25 cellular contexts compared by ENCODE assay signal in genomic region chr11:4125141-4125540, GRCh38. TPM values are rescaled to one million over a fixed set of nuclear protein-coding genes. Genes with fewer than 3 reads are reported as not detected.
A peak's percentile ranks its signal among the peaks of the same experiment; 100 is the strongest.
DNase-seq lines count a peak whose midpoint lies in the region; ATAC-seq and TF ChIP-seq lines count a peak whose summit lies in the region.
"Had no signal": no experiment of that assay in that cellular context is flagged by ENCODE, and none has a peak within 500 bp of the region (broad histone marks: within the 10 kb centered on the region; RNA-seq: fewer than 3 reads in every experiment).

No MANE protein-coding gene starts in this region.

- no peak for TF ChIP-seq CTCF in activated CD8-positive, alpha-beta T cell treated with anti-CD3 and anti-CD28 coated beads for 36 hours (IDR thresholded peaks at IDR 0.05)
- no peak for TF ChIP-seq CTCF in astrocyte of the spinal cord (IDR thresholded peaks at IDR 0.05; ENCODE audit: low read depth, low read length)
- no peak for TF ChIP-seq CTCF in foreskin keratinocyte (conservative IDR thresholded peaks at IDR 0.05)
- TF ChIP-seq CTCF in GM13977 (IDR thresholded peaks at IDR 0.05; ENCODE audit: extremely low read depth, insufficient read depth, missing control alignments): no peak

- H3K4me1 Mint-ChIP-seq in activated CD8-positive, alpha-beta T cell treated with anti-CD3 and anti-CD28 coated beads, Interleukin-2, amount 10 ng/mL, durations not matched to agents 7 days and 5 days (ENCODE audit: low read depth): no peaks in the 10 kb centered on the region
- H3K4me1 Mint-ChIP-seq in activated CD8-positive, alpha-beta T cell treated with anti-CD3 and anti-CD28 coated beads for 36 hours (ENCODE audit: low read depth): no peaks in the 10 kb centered on the region
- no peaks in the 10 kb centered on the region for H3K4me1 Mint-ChIP-seq in stimulated activated effector memory CD8-positive, alpha-beta T cell treated with anti-CD3 and anti-CD28 coated beads, Interleukin-12 subunit alpha, Interleukin-12 subunit beta, amount 100 ng/mL, for 72 hours
- H3K4me1 Mint-ChIP-seq in T-helper 2 cell treated with Interferon-gamma antibody and Interleukin-4, amounts not matched to agents 5 μg/mL and 100 μg/mL, for 36 hours (ENCODE audit: low read depth): no peaks in the 10 kb centered on the region
- H3K4me1 Mint-ChIP-seq: activated naive CD8-positive, alpha-beta T cell treated with anti-CD3 and anti-CD28 coated beads for 36 hours; activated T-helper 17 cell treated with anti-CD3 and anti-CD28 coated beads, Interleukin-2, amount 50 U/mL, for 72 hours had no signal

- intact Hi-C loops in activated CD8-positive, alpha-beta T cell treated with anti-CD3 and anti-CD28 coated beads for 36 hours (cut with micrococcal nuclease): no loop called here

- no peak overlapping the region for H3K4me3 Mint-ChIP-seq in activated CD8-positive, alpha-beta T cell treated with anti-CD3 and anti-CD28 coated beads, Interleukin-2, amount 10 ng/mL, durations not matched to agents 7 days and 5 days
- no peak overlapping the region for H3K4me3 Mint-ChIP-seq in activated CD8-positive, alpha-beta T cell treated with anti-CD3 and anti-CD28 coated beads for 36 hours
- H3K4me3 Mint-ChIP-seq in stimulated activated effector memory CD8-positive, alpha-beta T cell treated with anti-CD3 and anti-CD28 coated beads, Interleukin-12 subunit alpha, Interleukin-12 subunit beta, amount 100 ng/mL, for 72 hours: no peak overlapping the region
- no peak overlapping the region for H3K4me3 Mint-ChIP-seq in T-helper 2 cell treated with Interferon-gamma antibody and Interleukin-4, amounts not matched to agents 5 μg/mL and 100 μg/mL, for 36 hours
- H3K4me3 Mint-ChIP-seq: activated naive CD8-positive, alpha-beta T cell treated with anti-CD3 and anti-CD28 coated beads for 36 hours; activated T-helper 17 cell treated with anti-CD3 and anti-CD28 coated beads, Interleukin-2, amount 50 U/mL, for 72 hours had no signal

- peaks cover 73% of the 10 kb centered on the region for H3K36me3 Mint-ChIP-seq in activated CD8-positive, alpha-beta T cell treated with anti-CD3 and anti-CD28 coated beads, Interleukin-2, amount 10 ng/mL, durations not matched to agents 7 days and 5 days (ENCODE audit: low read depth)
- peaks cover 74% of the 10 kb centered on the region for H3K36me3 Mint-ChIP-seq in activated CD8-positive, alpha-beta T cell treated with anti-CD3 and anti-CD28 coated beads for 36 hours (ENCODE audit: low read depth)
- H3K36me3 Mint-ChIP-seq in stimulated activated effector memory CD8-positive, alpha-beta T cell treated with anti-CD3 and anti-CD28 coated beads, Interleukin-12 subunit alpha, Interleukin-12 subunit beta, amount 100 ng/mL, for 72 hours: peaks cover 100% of the 10 kb centered on the region
- H3K36me3 Mint-ChIP-seq in T-helper 2 cell treated with Interferon-gamma antibody and Interleukin-4, amounts not matched to agents 5 μg/mL and 100 μg/mL, for 36 hours (ENCODE audit: low read depth): peaks cover 74% of the 10 kb centered on the region

- H3K27ac Mint-ChIP-seq in activated CD8-positive, alpha-beta T cell treated with anti-CD3 and anti-CD28 coated beads, Interleukin-2, amount 10 ng/mL, durations not matched to agents 7 days and 5 days: peak overlapping the region; percentile 14
- H3K27ac Mint-ChIP-seq in activated CD8-positive, alpha-beta T cell treated with anti-CD3 and anti-CD28 coated beads for 36 hours: no peak overlapping the region
- peak overlapping the region; percentile 1 for H3K27ac Mint-ChIP-seq in stimulated activated effector memory CD8-positive, alpha-beta T cell treated with anti-CD3 and anti-CD28 coated beads, Interleukin-12 subunit alpha, Interleukin-12 subunit beta, amount 100 ng/mL, for 72 hours
- no peak overlapping the region for H3K27ac Mint-ChIP-seq in T-helper 2 cell treated with Interferon-gamma antibody and Interleukin-4, amounts not matched to agents 5 μg/mL and 100 μg/mL, for 36 hours
- H3K27ac Mint-ChIP-seq: activated naive CD8-positive, alpha-beta T cell treated with anti-CD3 and anti-CD28 coated beads for 36 hours; activated T-helper 17 cell treated with anti-CD3 and anti-CD28 coated beads, Interleukin-2, amount 50 U/mL, for 72 hours had no signal

- no peaks in the 10 kb centered on the region for H3K9me3 Mint-ChIP-seq in activated CD8-positive, alpha-beta T cell treated with anti-CD3 and anti-CD28 coated beads, Interleukin-2, amount 10 ng/mL, durations not matched to agents 7 days and 5 days (ENCODE audit: insufficient read depth)
- H3K9me3 Mint-ChIP-seq in activated CD8-positive, alpha-beta T cell treated with anti-CD3 and anti-CD28 coated beads for 36 hours: no peaks in the 10 kb centered on the region
- no peaks in the 10 kb centered on the region for H3K9me3 Mint-ChIP-seq in stimulated activated effector memory CD8-positive, alpha-beta T cell treated with anti-CD3 and anti-CD28 coated beads, Interleukin-12 subunit alpha, Interleukin-12 subunit beta, amount 100 ng/mL, for 72 hours
- no peaks in the 10 kb centered on the region for H3K9me3 Mint-ChIP-seq in T-helper 2 cell treated with Interferon-gamma antibody and Interleukin-4, amounts not matched to agents 5 μg/mL and 100 μg/mL, for 36 hours
- H3K9me3 Mint-ChIP-seq: activated naive CD8-positive, alpha-beta T cell treated with anti-CD3 and anti-CD28 coated beads for 36 hours; activated T-helper 17 cell treated with anti-CD3 and anti-CD28 coated beads, Interleukin-2, amount 50 U/mL, for 72 hours had no signal

- no peaks in the 10 kb centered on the region for H3K27me3 ChIP-seq in foreskin keratinocyte
- H3K27me3 ChIP-seq: body of pancreas, neutrophil, stomach, tibial nerve had no signal

- in situ Hi-C loops in astrocyte of the spinal cord (cut with HindIII; ENCODE audit: low sequenced_read_pairs): no loop called here
- in situ Hi-C loops in GM13977 (cut with MboI; ENCODE audit: low pct_unique_long_range_greater_than_20kb, low sequenced_read_pairs, unreplicated experiment): no loop called here

- POLR2A ChIA-PET in activated CD8-positive, alpha-beta T cell treated with anti-CD3 and anti-CD28 coated beads, Interleukin-2, amount 10 ng/mL, durations not matched to agents 7 days and 5 days (lab: Charles Lee): no interaction called here
- POLR2A ChIA-PET in activated CD8-positive, alpha-beta T cell treated with anti-CD3 and anti-CD28 coated beads for 36 hours (lab: Charles Lee): no interaction called here

- CTCF ChIA-PET in activated CD8-positive, alpha-beta T cell treated with anti-CD3 and anti-CD28 coated beads, Interleukin-2, amount 10 ng/mL, durations not matched to agents 7 days and 5 days (lab: Charles Lee): no interaction called here
- CTCF ChIA-PET in activated CD8-positive, alpha-beta T cell treated with anti-CD3 and anti-CD28 coated beads for 36 hours (lab: Charles Lee): no interaction called here

- peak overlapping the region; percentile 29 for H3K27ac ChIP-seq in foreskin keratinocyte
- H3K27ac ChIP-seq: body of pancreas, GM23248, neutrophil, stomach, tibial nerve had no signal

- DNase-seq in activated CD8-positive, alpha-beta T cell treated with anti-CD3 and anti-CD28 coated beads, Interleukin-2, amount 10 ng/mL, durations not matched to agents 7 days and 5 days: no peak
- DNase-seq in activated CD8-positive, alpha-beta T cell treated with anti-CD3 and anti-CD28 coated beads for 36 hours: no peak
- peak; percentile 13 for DNase-seq in astrocyte of the spinal cord (ENCODE audit: low read depth, low spot score)
- peak; percentile 89 to 95 for DNase-seq in foreskin keratinocyte
- no peak for DNase-seq in stimulated activated effector memory CD8-positive, alpha-beta T cell treated with anti-CD3 and anti-CD28 coated beads, Interleukin-12 subunit alpha, Interleukin-12 subunit beta, amount 100 ng/mL, for 72 hours (ENCODE audit: low spot score in 2 of 2)
- DNase-seq in GM13977 (ENCODE audit: low spot score): no peak
- DNase-seq in T-helper 2 cell treated with Interferon-gamma antibody and Interleukin-4, amounts not matched to agents 5 μg/mL and 100 μg/mL, for 36 hours (ENCODE audit: low spot score): no peak
- DNase-seq: 8988T; activated CD4-positive, alpha-beta T cell treated with anti-CD3 and anti-CD28 coated beads for 48 hours; activated naive CD8-positive, alpha-beta T cell treated with anti-CD3 and anti-CD28 coated beads for 36 hours; body of pancreas; DMS79; GM23248; Karpas-422; kidney; NCI-H1092; NCI-H2029; NCI-H226; NCI-H748 treated with DMSO at 0.1 percent for 48 hours; stimulated activated CD4-positive, alpha-beta T cell treated with anti-CD3 and anti-CD28 coated beads, Interleukin-12 subunit alpha, Interleukin-12 subunit beta, amount 100 ng/mL, for 4 hours; stomach had no signal

- no peak overlapping the region for H3K4me3 ChIP-seq in astrocyte of the spinal cord (ENCODE audit: low read depth, low read length)
- H3K4me3 ChIP-seq: body of pancreas, GM23248, stomach, tibial nerve had no signal

- ATAC-seq in activated CD8-positive, alpha-beta T cell treated with anti-CD3 and anti-CD28 coated beads, Interleukin-2, amount 10 ng/mL, durations not matched to agents 7 days and 5 days: no peak
- ATAC-seq in activated CD8-positive, alpha-beta T cell treated with anti-CD3 and anti-CD28 coated beads for 36 hours: no peak
- ATAC-seq in foreskin keratinocyte: peak; percentile 94
- no peak for ATAC-seq in stimulated activated effector memory CD8-positive, alpha-beta T cell treated with anti-CD3 and anti-CD28 coated beads, Interleukin-12 subunit alpha, Interleukin-12 subunit beta, amount 100 ng/mL, for 72 hours
- ATAC-seq in HG02884 (IDR thresholded peaks at IDR 0.05; ENCODE audit: unreplicated experiment): no peak
- ATAC-seq: activated T-helper 17 cell treated with anti-CD3 and anti-CD28 coated beads, Interleukin-2, amount 50 U/mL, for 72 hours; body of pancreas had no signal

- H3K4me1 ChIP-seq in foreskin keratinocyte: peaks cover 11% of the 10 kb centered on the region
- H3K4me1 ChIP-seq: body of pancreas, stomach, tibial nerve had no signal

- no peaks in the 10 kb centered on the region for H3K27me3 Mint-ChIP-seq in activated CD8-positive, alpha-beta T cell treated with anti-CD3 and anti-CD28 coated beads, Interleukin-2, amount 10 ng/mL, durations not matched to agents 7 days and 5 days (ENCODE audit: low read depth)
- no peaks in the 10 kb centered on the region for H3K27me3 Mint-ChIP-seq in activated CD8-positive, alpha-beta T cell treated with anti-CD3 and anti-CD28 coated beads for 36 hours
- H3K27me3 Mint-ChIP-seq in T-helper 2 cell treated with Interferon-gamma antibody and Interleukin-4, amounts not matched to agents 5 μg/mL and 100 μg/mL, for 36 hours (ENCODE audit: low read depth): no peaks in the 10 kb centered on the region
- H3K27me3 Mint-ChIP-seq: activated naive CD8-positive, alpha-beta T cell treated with anti-CD3 and anti-CD28 coated beads for 36 hours; activated T-helper 17 cell treated with anti-CD3 and anti-CD28 coated beads, Interleukin-2, amount 50 U/mL, for 72 hours had no signal

RNA-seq across cellular contexts. Expression of gene RRM1, which starts 30.5 kb away (rescaled TPM):
- 100 to 1,000 TPM; 180 to 183 TPM for total RNA-seq in activated CD8-positive, alpha-beta T cell treated with anti-CD3 and anti-CD28 coated beads, Interleukin-2, amount 10 ng/mL, durations not matched to agents 7 days and 5 days
- total RNA-seq in activated CD8-positive, alpha-beta T cell treated with anti-CD3 and anti-CD28 coated beads for 36 hours: 100 to 1,000 TPM; 192 to 194 TPM
- 98.5 and 125 TPM in 2 replicates for total RNA-seq in foreskin keratinocyte
- polyA plus RNA-seq in foreskin keratinocyte: 52.6 and 68.8 TPM in 2 replicates

Comparison
In these comparisons a context has a peak if more than half of its experiments do, and no peak if none do; other contexts are left out.
1. H3K27ac Mint-ChIP-seq: peak in activated CD8-positive, alpha-beta T cell treated with anti-CD3 and anti-CD28 coated beads, Interleukin-2, amount 10 ng/mL, durations not matched to agents 7 days and 5 days (single experiment) and stimulated activated effector memory CD8-positive, alpha-beta T cell treated with anti-CD3 and anti-CD28 coated beads, Interleukin-12 subunit alpha, Interleukin-12 subunit beta, amount 100 ng/mL, for 72 hours (single experiment); none in activated CD8-positive, alpha-beta T cell treated with anti-CD3 and anti-CD28 coated beads for 36 hours (single experiment) and T-helper 2 cell treated with Interferon-gamma antibody and Interleukin-4, amounts not matched to agents 5 μg/mL and 100 μg/mL, for 36 hours (single experiment).
2. DNase-seq: peak in astrocyte of the spinal cord (single experiment) and foreskin keratinocyte (2 of 2); none in activated CD8-positive, alpha-beta T cell treated with anti-CD3 and anti-CD28 coated beads, Interleukin-2, amount 10 ng/mL, durations not matched to agents 7 days and 5 days (single experiment), activated CD8-positive, alpha-beta T cell treated with anti-CD3 and anti-CD28 coated beads for 36 hours (single experiment), stimulated activated effector memory CD8-positive, alpha-beta T cell treated with anti-CD3 and anti-CD28 coated beads, Interleukin-12 subunit alpha, Interleukin-12 subunit beta, amount 100 ng/mL, for 72 hours (0 of 2), GM13977 (single experiment) and T-helper 2 cell treated with Interferon-gamma antibody and Interleukin-4, amounts not matched to agents 5 μg/mL and 100 μg/mL, for 36 hours (single experiment).